19 cellular contexts compared by ENCODE assay signal in genomic region chr3:42656680-42657610, GRCh38. TPM values are rescaled to one million over a fixed set of nuclear protein-coding genes. Genes with fewer than 3 reads are reported as not detected.
DNase-seq lines count a peak whose midpoint lies in the region; ATAC-seq and TF ChIP-seq lines count a peak whose summit lies in the region.
"Had no signal": no experiment of that assay in that cellular context is flagged by ENCODE, and none has a peak within 500 bp of the region (broad histone marks: within the 10 kb centered on the region; RNA-seq: fewer than 3 reads in every experiment).

No MANE protein-coding gene starts in this region.

- DNase-seq in GM03348 (ENCODE audit: low spot score): peak; percentile 6
- DNase-seq in WERI-Rb-1: no peak
- DNase-seq in left ventricle myocardium inferior: no peak
- DNase-seq in suprapubic skin (ENCODE audit: low spot score in 2 of 2): no peak
- DNase-seq in NCI-H82 treated with DMSO at 0.1 percent for 48 hours (lab: John Stamatoyannopoulos, UW; ENCODE audit: unreplicated experiment): no peak
- DNase-seq: activated effector memory CD4-positive, alpha-beta T cell treated with Interleukin-2 at 50 U/mL for 16 hours; AML-193; body of pancreas; foreskin keratinocyte; GF-D8; NCI-H748 treated with DMSO at 0.1 percent for 48 hours; Peyer's patch had no signal

- no peak for TF ChIP-seq EP300 in suprapubic skin (IDR thresholded peaks at IDR 0.05)

- TF ChIP-seq CTCF in WERI-Rb-1 (IDR thresholded peaks at IDR 0.05; ENCODE audit: low read depth, low read length) (0 out of 2 replicates have a peak, but pooled peaks have one; percentile 12), left ventricle myocardium inferior (IDR thresholded peaks at IDR 0.05; ENCODE audit: borderline replicate concordance) (no peak), suprapubic skin (IDR thresholded peaks at IDR 0.05) (no peak)

- ATAC-seq in GM18868 (IDR thresholded peaks at IDR 0.05; ENCODE audit: unreplicated experiment): no peak
- ATAC-seq: body of pancreas; foreskin keratinocyte; natural killer cell treated with Interleukin-12 subunit alpha and Interleukin-12 subunit beta and Interleukin-15 and Interleukin-18, amount 100 ng/mL, for 72 hours; stimulated activated memory B cell treated with anti-CD40 and anti-IgM and Interleukin-4, amounts not matched to agents 10 μg/mL and 1 μg/mL and 100 μg/mL, for 72 hours; WTC11 had no signal

- H3K4me3 ChIP-seq in WERI-Rb-1 (ENCODE audit: low read depth, low read length) (no peak overlapping the region), left ventricle myocardium inferior (no peak overlapping the region), skeletal muscle satellite cell (ENCODE audit: low read length) (no peak overlapping the region), suprapubic skin (no peak overlapping the region)
- H3K4me3 ChIP-seq: body of pancreas, Peyer's patch had no signal

- H3K9me3 ChIP-seq in WERI-Rb-1 (ENCODE audit: severe bottlenecking): no peaks in the 10 kb centered on the region
- H3K9me3 ChIP-seq in left ventricle myocardium inferior (replicated peaks): no peaks in the 10 kb centered on the region
- no peaks in the 10 kb centered on the region for H3K9me3 ChIP-seq in skeletal muscle satellite cell (replicated peaks; ENCODE audit: low read length)
- H3K9me3 ChIP-seq in suprapubic skin: no peaks in the 10 kb centered on the region
- H3K9me3 ChIP-seq: body of pancreas, Peyer's patch had no signal

- H3K36me3 ChIP-seq in WERI-Rb-1 (no peaks in the 10 kb centered on the region), left ventricle myocardium inferior (peaks cover 11% of the 10 kb centered on the region), skeletal muscle satellite cell (ENCODE audit: insufficient read depth, low read length) (peaks cover 33% of the 10 kb centered on the region), suprapubic skin (peaks cover 7% of the 10 kb centered on the region)
- H3K36me3 ChIP-seq: Peyer's patch had no signal

- 100% methylated on average over 3 of the region's 9 CpGs for WGBS in suprapubic skin

- no peak for TF ChIP-seq POLR2A in suprapubic skin (IDR thresholded peaks at IDR 0.05)

- H3K27me3 ChIP-seq in WERI-Rb-1 (ENCODE audit: insufficient read depth, low read depth, severe bottlenecking) (no peaks in the 10 kb centered on the region), left ventricle myocardium inferior (ENCODE audit: low read depth) (no peaks in the 10 kb centered on the region), skeletal muscle satellite cell (ENCODE audit: control insufficient read depth, insufficient read depth, low read length) (no peaks in the 10 kb centered on the region), suprapubic skin (no peaks in the 10 kb centered on the region)
- H3K27me3 ChIP-seq: body of pancreas, foreskin keratinocyte, Peyer's patch had no signal

- H3K4me2 ChIP-seq in skeletal muscle satellite cell (ENCODE audit: low read length): peak overlapping the region; percentile 99

- H3K9ac ChIP-seq in skeletal muscle satellite cell (ENCODE audit: low read depth, low read length): no peak overlapping the region

- H3K4me1 ChIP-seq in left ventricle myocardium inferior: peaks cover 83% of the 10 kb centered on the region
- H3K4me1 ChIP-seq in skeletal muscle satellite cell (ENCODE audit: control insufficient read depth, insufficient read depth, low read length): peaks cover 46% of the 10 kb centered on the region
- H3K4me1 ChIP-seq in suprapubic skin: peaks cover 41% of the 10 kb centered on the region

- intact Hi-C loops in left ventricle myocardium inferior (cut with micrococcal nuclease): loop anchor here (10.0 kb wide), 1 partner anchor 88 kb away; no protein-coding TSS in a partner anchor

- H3K27ac ChIP-seq in WERI-Rb-1 (no peak overlapping the region), left ventricle myocardium inferior (replicated peaks) (peak overlapping the region; percentile 96), suprapubic skin (no peak overlapping the region)
- H3K27ac ChIP-seq: foreskin keratinocyte had no signal

RNA-seq across cellular contexts. Expression of gene ZBTB47, which starts 3.4 kb away (rescaled TPM):
- 118 TPM for total RNA-seq in left ventricle myocardium inferior
- total RNA-seq in skeletal muscle satellite cell (2012; rRNA removed): 14.2 and 18.1 TPM in 2 replicates
- 10 to 100 TPM; 17.9 to 36.1 (median 20.7) TPM for total RNA-seq in suprapubic skin

RNA-seq across cellular contexts. Expression of gene KLHL40, which starts 28.4 kb away (rescaled TPM):
- 0.22 TPM for total RNA-seq in left ventricle myocardium inferior
- 0.66 TPM in 1 of 2 replicates, not detected in the other for total RNA-seq in skeletal muscle satellite cell (2012; rRNA removed)
- total RNA-seq in suprapubic skin: not detected
- total RNA-seq: activated CD8-positive, alpha-beta memory T cell treated with anti-CD3 and anti-CD28 coated beads for 36 hours; body of pancreas; foreskin keratinocyte; lung microvascular endothelial cell; natural killer cell treated with Interleukin-12 subunit alpha and Interleukin-12 subunit beta and Interleukin-15 and Interleukin-18, amount 100 ng/mL, for 72 hours; Peyer's patch; WTC11 had no signal

RNA-seq across cellular contexts. Expression of gene HHATL, which starts 45.7 kb away (rescaled TPM):
- total RNA-seq in left ventricle myocardium inferior (552 TPM), suprapubic skin (1 to 10 TPM in 1 of 4 donors, not detected in 3; 2.3 TPM)
- total RNA-seq in skeletal muscle satellite cell (2012; rRNA removed): not detected in 2 replicates
- total RNA-seq: activated CD8-positive, alpha-beta memory T cell treated with anti-CD3 and anti-CD28 coated beads for 36 hours; foreskin keratinocyte; lung microvascular endothelial cell; natural killer cell treated with Interleukin-12 subunit alpha and Interleukin-12 subunit beta and Interleukin-15 and Interleukin-18, amount 100 ng/mL, for 72 hours had no signal

RNA-seq across cellular contexts. Expression of gene NKTR, which starts 56.5 kb away (rescaled TPM):
- total RNA-seq in left ventricle myocardium inferior (20.0 TPM), suprapubic skin (100 to 1,000 TPM in 1 of 4 donors, 10 to 100 TPM in 3; 47.7 to 328 (median 66.8) TPM)
- 41.5 and 50.4 TPM in 2 replicates for total RNA-seq in skeletal muscle satellite cell (2012; rRNA removed)

Comparison
In these comparisons a context has a peak if more than half of its experiments do, and no peak if none do; other contexts are left out.
1. RNA of gene HHATL, which starts 45.7 kb away (total RNA-seq): 552 TPM in left ventricle myocardium inferior (single experiment); 2.3 TPM in suprapubic skin; every median in the first group is over 100 times any median in the second.